ENCODE assay signal across 22 cellular contexts in the genomic region with DNA sequence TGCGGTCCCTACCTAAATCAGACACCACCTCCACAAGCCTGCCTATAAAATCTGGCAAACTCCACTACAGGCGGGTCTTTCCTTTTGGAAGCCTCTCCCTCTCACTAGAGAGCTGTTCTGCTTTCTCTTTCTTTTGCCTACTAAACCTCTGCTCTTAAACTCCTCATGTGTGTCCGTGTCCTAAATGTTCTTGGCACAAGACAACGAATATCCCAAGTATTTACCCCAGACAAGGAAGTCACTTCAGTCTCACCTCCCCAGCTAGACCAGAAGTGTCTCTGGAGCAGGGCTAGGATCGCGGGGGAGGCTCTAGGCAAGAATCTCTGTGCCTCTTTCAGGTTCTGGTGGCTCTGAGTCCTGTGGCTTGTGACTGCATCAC.
"Had no signal": no experiment of that assay in that cellular context is flagged by ENCODE, and none has a peak within 500 bp of the region (broad histone marks: within the 10 kb centered on the region; RNA-seq: fewer than 3 reads in every experiment).

No MANE protein-coding gene starts in this region.

- H3K9me3 ChIP-seq: MG63, Peyer's patch, SJCRH30 had no signal

- H3K27ac Mint-ChIP-seq: IgD-negative memory B cell; T-cell; T-helper 1 cell treated with Interleukin-12 subunit alpha and Interleukin-12 subunit beta and Interleukin-4 antibody, amounts not matched to agents 30 μg/mL and 1 μg/mL, for 36 hours had no signal

- H3K27me3 ChIP-seq: Peyer's patch, SJCRH30 had no signal

- H3K4me3 ChIP-seq: MG63, Peyer's patch, SJCRH30 had no signal

- H3K4me3 Mint-ChIP-seq: IgD-negative memory B cell; T-cell; T-helper 1 cell treated with Interleukin-12 subunit alpha and Interleukin-12 subunit beta and Interleukin-4 antibody, amounts not matched to agents 30 μg/mL and 1 μg/mL, for 36 hours had no signal

- H3K36me3 Mint-ChIP-seq: IgD-negative memory B cell, T-cell had no signal

- H3K9me3 Mint-ChIP-seq: IgD-negative memory B cell; T-helper 1 cell treated with Interleukin-12 subunit alpha and Interleukin-12 subunit beta and Interleukin-4 antibody, amounts not matched to agents 30 μg/mL and 1 μg/mL, for 36 hours had no signal

- ATAC-seq: Right ventricle myocardium inferior, T-cell had no signal

- H3K27ac ChIP-seq: HL-60, Peyer's patch, SJCRH30 had no signal

- H3K4me1 ChIP-seq: Peyer's patch, SJCRH30 had no signal

- FAIRE-seq: HTR-8/SVneo had no signal

- H3K4me1 Mint-ChIP-seq: IgD-negative memory B cell, T-cell had no signal

- H3K36me3 ChIP-seq: MG63, Peyer's patch, SJCRH30 had no signal

- DNase-seq: KBM-7; MG63; NCI-H1092 treated with DMSO at 0.1 percent for 48 hours; NCI-H1436; NCI-H1694; NCI-H187 treated with DMSO at 0.1 percent for 48 hours; NCI-H2029 treated with DMSO at 0.1 percent for 48 hours; NCI-H2227 treated with DMSO at 0.1 percent for 48 hours; NCI-H524; NCI-H526 treated with DMSO at 0.1 percent for 48 hours; NCI-H748 treated with DMSO at 0.1 percent for 48 hours; NK-92 treated with Interleukin-12 subunit alpha and Interleukin-12 subunit beta, amount 100 ng/mL, for 24 hours; Peyer's patch; SHP77 treated with DMSO at 0.1 percent for 48 hours; SW 1271; T-cell had no signal
